1 cellular context compared by ENCODE assay signal in the genomic region with DNA sequence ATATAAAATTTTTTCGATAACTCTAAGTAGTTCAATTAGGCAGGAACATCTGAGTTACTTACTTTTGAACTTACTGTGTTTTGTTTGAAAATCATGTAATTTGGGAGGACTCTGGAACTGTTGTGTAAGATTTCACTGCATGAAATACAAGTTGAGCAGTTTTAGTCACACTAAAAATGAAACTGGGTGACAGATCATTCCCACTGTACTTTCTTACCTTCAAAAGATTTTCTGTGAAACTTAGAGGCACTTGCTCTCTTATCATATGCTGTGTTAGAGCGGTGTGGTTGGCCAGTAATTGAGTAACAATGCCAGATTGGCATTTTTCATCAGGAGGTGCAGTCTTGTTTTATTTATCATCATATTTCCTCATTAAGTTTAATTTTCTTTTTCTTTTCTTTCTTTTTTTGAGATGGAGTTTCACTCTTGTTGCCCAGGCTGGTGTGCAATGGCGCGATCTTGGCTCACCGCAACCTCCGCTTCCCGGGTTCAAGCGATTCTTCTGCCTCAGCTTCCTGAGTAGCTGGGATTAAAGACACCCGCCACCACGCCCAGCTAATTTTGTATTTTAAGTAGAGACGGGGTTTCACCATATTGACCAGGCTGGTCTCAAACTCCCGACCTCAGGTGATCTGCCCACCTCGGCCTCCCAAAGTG.
TF ChIP-seq lines count a peak whose summit lies in the region.

No MANE protein-coding gene starts in this region.

TF ChIP-seq in GM12878, 131 proteins besides CTCF, POLR2A, EP300 and RAD21 (continued from another document):
- TF ChIP-seq, protein P1, sequence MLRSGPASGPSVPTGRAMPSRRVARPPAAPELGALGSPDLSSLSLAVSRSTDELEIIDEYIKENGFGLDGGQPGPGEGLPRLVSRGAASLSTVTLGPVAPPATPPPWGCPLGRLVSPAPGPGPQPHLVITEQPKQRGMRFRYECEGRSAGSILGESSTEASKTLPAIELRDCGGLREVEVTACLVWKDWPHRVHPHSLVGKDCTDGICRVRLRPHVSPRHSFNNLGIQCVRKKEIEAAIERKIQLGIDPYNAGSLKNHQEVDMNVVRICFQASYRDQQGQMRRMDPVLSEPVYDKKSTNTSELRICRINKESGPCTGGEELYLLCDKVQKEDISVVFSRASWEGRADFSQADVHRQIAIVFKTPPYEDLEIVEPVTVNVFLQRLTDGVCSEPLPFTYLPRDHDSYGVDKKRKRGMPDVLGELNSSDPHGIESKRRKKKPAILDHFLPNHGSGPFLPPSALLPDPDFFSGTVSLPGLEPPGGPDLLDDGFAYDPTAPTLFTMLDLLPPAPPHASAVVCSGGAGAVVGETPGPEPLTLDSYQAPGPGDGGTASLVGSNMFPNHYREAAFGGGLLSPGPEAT (IDR thresholded peaks at IDR 0.05; ENCODE audit: low read depth), result peak; percentile 29; the same call in 1 of the 2 replicates
